8 cellular contexts compared by ENCODE assay signal in genomic region chr7:6729492-6730342, GRCh38. TPM values are rescaled to one million over a fixed set of nuclear protein-coding genes. Genes with fewer than 3 reads are reported as not detected.
DNase-seq lines count a peak whose midpoint lies in the region; ATAC-seq, FAIRE-seq and TF ChIP-seq lines count a peak whose summit lies in the region.

No MANE protein-coding gene starts in this region.

- no peaks in the 10 kb centered on the region for H3K9me3 ChIP-seq in prostate gland

- H3K27ac ChIP-seq in prostate gland, result peak overlapping the region; percentile 63 to 74
- H3K27ac ChIP-seq in urinary bladder (ENCODE audit: low read depth), result no peak overlapping the region

- no peaks in the 10 kb centered on the region for H3K9me3 Mint-ChIP-seq in T-cell

- DNase-seq in GM12891 (ENCODE audit: insufficient read length, low spot score) (peak; percentile 83), NCI-H1436 (lab: John Stamatoyannopoulos, UW) (peak; percentile 71), T-cell (peak; percentile 59 to 83 (median 72)), amygdala (lab: John Stamatoyannopoulos, UW) (peak; percentile 73 to 97 (median 91)), left ventricle myocardium superior (peak; percentile 97), prostate gland (ENCODE audit: low spot score) (peak; percentile 86)

- peaks cover 29 to 37% (median 35%) of the 10 kb centered on the region in 3 donors for H3K4me1 Mint-ChIP-seq in T-cell

- H3K4me3 ChIP-seq in prostate gland (peak overlapping the region; percentile 72 to 82), urinary bladder (ENCODE audit: low read depth, low read length) (peak overlapping the region; percentile 88)

- no peaks in the 10 kb centered on the region for H3K36me3 ChIP-seq in prostate gland
- H3K36me3 ChIP-seq in urinary bladder (ENCODE audit: insufficient read depth), result peaks cover 2% of the 10 kb centered on the region

- no peaks in the 10 kb centered on the region for H3K4me1 ChIP-seq in prostate gland (replicated peaks)
- no peaks in the 10 kb centered on the region for H3K4me1 ChIP-seq in urinary bladder (ENCODE audit: insufficient read depth)

- no peaks in the 10 kb centered on the region for H3K27me3 Mint-ChIP-seq in T-cell

- no peaks in the 10 kb centered on the region for H3K27me3 ChIP-seq in prostate gland (replicated peaks; ENCODE audit: insufficient read depth)

- FAIRE-seq in GM12891 (lab: Jason Lieb, UNC), result peak; percentile 96

- H3K27ac Mint-ChIP-seq in T-cell, result peak overlapping the region; percentile 80 to 91

- peaks cover 19% of the 10 kb centered on the region for H3K36me3 Mint-ChIP-seq in T-cell

- TF ChIP-seq POLR2A in GM12891 (IDR thresholded peaks at IDR 0.05; ENCODE audit: low read depth, low read length), result peak; percentile 70
- peak; percentile 56 for TF ChIP-seq POLR2A in prostate gland (IDR thresholded peaks at IDR 0.05)

- ATAC-seq in HG02763 (IDR thresholded peaks at IDR 0.05; ENCODE audit: unreplicated experiment) (peak; percentile 91), T-cell (replicated peaks in 1 of 4) (peak; percentile 94 to 98 (median 96)), left ventricle myocardium superior (peak; percentile 100)

- intact Hi-C loops in left ventricle myocardium superior (cut with micrococcal nuclease), result no loop called here
- intact Hi-C loops in prostate gland (cut with DNase I), result loop anchor here (2.0 kb wide), 1 partner anchor 23 kb away; the partner anchor contains the start of gene ZNF12

- POLR2A ChIA-PET in T-cell (lab: Charles Lee), result interaction anchor here in 1 of 2 donors (0.9 kb wide), 1 partner anchor 25 kb away, joined by 6 read pairs; no protein-coding TSS in a partner anchor

- peak overlapping the region; percentile 86 to 92 (median 88) for H3K4me3 Mint-ChIP-seq in T-cell

- TF ChIP-seq CTCF in prostate gland (IDR thresholded peaks at IDR 0.05), result peak in 1 of 4 experiments; percentile 37

- 2% methylated on average over 66 of the region's 66 CpGs for WGBS in prostate gland
- WGBS in urinary bladder, result under 1% methylated on average over 66 of the region's 66 CpGs

- CTCF ChIA-PET in T-cell (lab: Charles Lee), result no interaction called here

TF ChIP-seq in GM12891, 5 proteins besides CTCF, POLR2A, EP300 and RAD21:
- TF ChIP-seq TAF1 (IDR thresholded peaks at IDR 0.05; ENCODE audit: low read depth, low read length), result peak; percentile 59; the same call in 1 of the 2 replicates
- no peak for TF ChIP-seq POU2F2 (IDR thresholded peaks at IDR 0.05; ENCODE audit: low read depth, low read length)
- TF ChIP-seq POLR2AphosphoS5 (IDR thresholded peaks at IDR 0.05; ENCODE audit: low read depth, low read length), result peak; percentile 82

RNA-seq across cellular contexts. Expression of gene ZNF12, which starts 23.0 kb away (rescaled TPM):
- polyA plus RNA-seq in GM12891 (2012; ENCODE audit: low read depth, missing spikeins), result 9.8 TPM
- total RNA-seq in T-cell (10 to 100 TPM; 25.1 to 49.7 (median 41.6) TPM), left ventricle myocardium superior (15.5 TPM), prostate gland (10 to 100 TPM; 22.1 to 24.1 TPM), urinary bladder (48.9 TPM)
- 12.8 TPM for polyA plus RNA-seq in urinary bladder

RNA-seq across cellular contexts. Expression of gene RSPH10B2, which starts 24.2 kb away (rescaled TPM):
- not detected for polyA plus RNA-seq in GM12891 (2012; ENCODE audit: low read depth, missing spikeins)
- total RNA-seq in T-cell (1 to 10 TPM in 1 of 5 donors, under 1 TPM in 2, not detected in 2; 0.09 to 1.0 (median 0.44) TPM), left ventricle myocardium superior (not detected), prostate gland (10 to 100 TPM in 1 of 2 donors, not detected in 1; 14.6 TPM), urinary bladder (0.53 TPM)
- not detected for polyA plus RNA-seq in urinary bladder
